Comparison of ENCODE assay signal across 8 cellular contexts in genomic region chr7:29194594-29195417, GRCh38. TPM values are rescaled to one million over a fixed set of nuclear protein-coding genes. Genes with fewer than 3 reads are reported as not detected.
DNase-seq lines count a peak whose midpoint lies in the region; ATAC-seq, FAIRE-seq and TF ChIP-seq lines count a peak whose summit lies in the region.

TSS of gene CHN2 (plus strand) at chr7:29194775.

- H3K4me1 Mint-ChIP-seq in activated naive CD8-positive, alpha-beta T cell treated with anti-CD3 and anti-CD28 coated beads for 36 hours, result peaks cover 18% of the 10 kb centered on the region

- H3K36me3 ChIP-seq in pancreas, result no peaks in the 10 kb centered on the region
- H3K36me3 ChIP-seq in vagina, result no peaks in the 10 kb centered on the region

- peaks cover 85% of the 10 kb centered on the region for H3K27me3 Mint-ChIP-seq in activated naive CD8-positive, alpha-beta T cell treated with anti-CD3 and anti-CD28 coated beads for 36 hours

- no peak for TF ChIP-seq CTCF in pancreas (IDR thresholded peaks at IDR 0.05)
- TF ChIP-seq CTCF in vagina (IDR thresholded peaks at IDR 0.05), result no peak

- peak in 1 of 2 donors; percentile 4 for TF ChIP-seq POLR2A in vagina (IDR thresholded peaks at IDR 0.05)

- intact Hi-C loops in left cardiac atrium (cut with DNase I) (no loop called here), pancreas (cut with DNase I) (loop anchor here in 2 of 3 donors (10.0 kb wide), 2 partner anchors 150 to 200 kb away; no protein-coding TSS in a partner anchor), vagina (cut with DNase I) (no loop called here)

- no peaks in the 10 kb centered on the region for H3K36me3 Mint-ChIP-seq in activated naive CD8-positive, alpha-beta T cell treated with anti-CD3 and anti-CD28 coated beads for 36 hours

- peaks cover 22 to 56% (median 31%) of the 10 kb centered on the region in 3 donors for H3K4me1 ChIP-seq in pancreas
- H3K4me1 ChIP-seq in vagina, result peaks cover 10% of the 10 kb centered on the region

- H3K9me3 Mint-ChIP-seq in activated naive CD8-positive, alpha-beta T cell treated with anti-CD3 and anti-CD28 coated beads for 36 hours, result no peaks in the 10 kb centered on the region

- ATAC-seq in left cardiac atrium, result peak; percentile 75 to 86
- peak; percentile 39 to 67 (median 59) for ATAC-seq in pancreas
- ATAC-seq in GM21737 (IDR thresholded peaks at IDR 0.05; ENCODE audit: unreplicated experiment), result no peak

- H3K4me3 ChIP-seq in pancreas (peak within 1 kb of the TSS; percentile 66 to 91 (median 78)), vagina (peak within 1 kb of the TSS; percentile 62 to 68)

- DNase-seq in COR-L47 (lab: John Stamatoyannopoulos, UW) (peak; percentile 62), HS-5 (ENCODE audit: low read depth) (peak; percentile 9), RPMI7951 (ENCODE audit: low read depth) (peak; percentile 17), left cardiac atrium (peak; percentile 61), pancreas (peak; percentile 71 to 90 (median 79)), vagina (ENCODE audit: extremely low spot score in 2 of 2) (no peak)
- DNase-seq in activated naive CD8-positive, alpha-beta T cell treated with anti-CD3 and anti-CD28 coated beads for 36 hours, result peak; percentile 57

- H3K4me3 Mint-ChIP-seq in activated naive CD8-positive, alpha-beta T cell treated with anti-CD3 and anti-CD28 coated beads for 36 hours, result peak within 1 kb of the TSS; percentile 78

- whole genome bisulfite sequencing in pancreas, 2 donors, result 0% methylated on average over 71 to 88 of the region's 88 CpGs

- H3K9me3 ChIP-seq in pancreas (no peaks in the 10 kb centered on the region), vagina (no peaks in the 10 kb centered on the region)

- H3K27ac ChIP-seq in pancreas (peak within 1 kb of the TSS; percentile 94 to 96 (median 95)), vagina (peak within 1 kb of the TSS; percentile 71)

- no peak within 1 kb of the TSS for H3K27ac Mint-ChIP-seq in activated naive CD8-positive, alpha-beta T cell treated with anti-CD3 and anti-CD28 coated beads for 36 hours

- no peak for FAIRE-seq in pancreas (lab: Jason Lieb, UNC)

- H3K27me3 ChIP-seq in pancreas, result no peaks in the 10 kb centered on the region
- no peaks in the 10 kb centered on the region for H3K27me3 ChIP-seq in vagina

RNA-seq across cellular contexts. Expression of gene CHN2, which starts in this region (rescaled TPM):
- total RNA-seq in RPMI7951 (2014; rRNA removed; shearing (Covaris generic)), result 0.20 and 0.36 TPM in 2 replicates
- 1 to 10 TPM in 1 of 2 experiments, under 1 TPM in 1; 0.80 to 1.6 TPM for total RNA-seq in activated naive CD8-positive, alpha-beta T cell treated with anti-CD3 and anti-CD28 coated beads for 36 hours
- total RNA-seq in left cardiac atrium, result 1 to 10 TPM; 4.1 to 4.8 TPM
- total RNA-seq in pancreas, result 10 to 100 TPM; 19.6 to 32.9 (median 24.0) TPM
- 10 to 100 TPM in 1 of 2 donors, 1 to 10 TPM in 1; 8.2 to 12.8 TPM for polyA plus RNA-seq in pancreas
- 11.0 TPM for total RNA-seq in vagina

Comparison
In these comparisons a context has a peak if more than half of its experiments do, and no peak if none do; other contexts are left out.
1. Peak in DNase-seq in RPMI7951; RNA of the gene not detected or under 1 TPM.
2. DNase-seq: peak in COR-L47 (single experiment), HS-5 (single experiment), activated naive CD8-positive, alpha-beta T cell treated with anti-CD3 and anti-CD28 coated beads for 36 hours (single experiment), left cardiac atrium (single experiment) and pancreas (6 of 6); none in vagina (0 of 2).
3. intact Hi-C loops: an anchor here in pancreas (10.0 kb wide); none called in left cardiac atrium and vagina.